18 cellular contexts compared by ENCODE assay signal in genomic region chr18:79590191-79591039, GRCh38.
A peak's percentile ranks its signal among the peaks of the same experiment; 100 is the strongest.
DNase-seq lines count a peak whose midpoint lies in the region; ATAC-seq, FAIRE-seq and TF ChIP-seq lines count a peak whose summit lies in the region.
"Had no signal": no experiment of that assay in that cellular context is flagged by ENCODE, and none has a peak within 500 bp of the region (broad histone marks: within the 10 kb centered on the region; RNA-seq: fewer than 3 reads in every experiment).

No MANE protein-coding gene starts in this region.

- H4K20me1 ChIP-seq in H1 (replicated peaks in 1 of 2; ENCODE audit: control insufficient read depth in 1 of 2, insufficient read depth in 2 of 2, low read length in 2 of 2): no peaks in the 10 kb centered on the region

- no peak overlapping the region for H3K14ac ChIP-seq in H1 (ENCODE audit: insufficient read length)

- no peaks in the 10 kb centered on the region for H3K9me3 ChIP-seq in H1 (ENCODE audit: insufficient read depth in 2 of 2, low read depth in 1 of 2, low read length in 1 of 2)
- H3K9me3 ChIP-seq in upper lobe of right lung: no peaks in the 10 kb centered on the region
- peaks cover 4% of the 10 kb centered on the region for H3K9me3 ChIP-seq in A673 (ENCODE audit: low read depth, low read length, poor library complexity, severe bottlenecking)
- H3K9me3 ChIP-seq: Peyer's patch, right lobe of liver had no signal

- ATAC-seq in upper lobe of right lung: no peak
- ATAC-seq: HCT116 had no signal

- H3K27me3 ChIP-seq in H1 (replicated peaks in 1 of 4; ENCODE audit: control insufficient read depth in 3 of 4, extremely low read depth in 1 of 4, insufficient read depth in 3 of 4, low read length in 3 of 4): peaks cover 0 to 7% (median 0%) of the 10 kb centered on the region in 4 experiments; a peak in 1 of 7 replicates
- no peaks in the 10 kb centered on the region for H3K27me3 ChIP-seq in mesendoderm (ENCODE audit: insufficient read depth, low read length, poor library complexity)
- H3K27me3 ChIP-seq in upper lobe of right lung: peaks cover 5% of the 10 kb centered on the region
- H3K27me3 ChIP-seq in A673 (replicated peaks; ENCODE audit: insufficient read depth, low read depth, low read length, poor library complexity): peaks cover 25% of the 10 kb centered on the region
- H3K27me3 ChIP-seq: neural progenitor cell, Peyer's patch, right lobe of liver had no signal

- 89% methylated on average over 29 of the region's 31 CpGs; no CpG with 5 or more reads in 1 of the 2 experiments for WGBS in H1 (ENCODE audit: extremely low coverage in 1 of 2, insufficient coverage in 1 of 2, insufficient read length in 1 of 2, insufficient replicate concordance in 2 of 2, low coverage in 1 of 2, low lambda C conversion rate in 2 of 2, missing lambda C conversion rate in 1 of 2), 2 experiments
- no CpG with 5 or more reads among the region's 31 CpGs for WGBS in mesendoderm (ENCODE audit: extremely low coverage, insufficient coverage, low lambda C conversion rate)

- H2BK5ac ChIP-seq in H1 (ENCODE audit: low read depth, low read length) (peak overlapping the region; percentile 49; the same call in 1 of the 2 replicates), mesendoderm (ENCODE audit: low read length) (peak overlapping the region; percentile 11)

- peak overlapping the region; percentile 9; the same call in 1 of the 2 replicates for H2BK12ac ChIP-seq in H1 (ENCODE audit: low read depth, low read length)

- no peak overlapping the region for H3K56ac ChIP-seq in H1 (replicated peaks; ENCODE audit: insufficient read length, low read depth, low read length)
- peak overlapping the region; percentile 0 for H3K56ac ChIP-seq in mesendoderm (ENCODE audit: low read length)

- intact Hi-C loops in upper lobe of right lung (cut with DNase I): no loop called here
- intact Hi-C loops in A673 (cut with micrococcal nuclease; ENCODE audit: unreplicated experiment): no loop called here

- peaks cover 0 to 15% (median 8%) of the 10 kb centered on the region in 4 experiments; a peak in 6 of 7 replicates for H3K4me1 ChIP-seq in H1 (replicated peaks in 1 of 4; ENCODE audit: control insufficient read depth in 3 of 4, insufficient read depth in 4 of 4, low read length in 3 of 4)
- H3K4me1 ChIP-seq in mesendoderm (ENCODE audit: control insufficient read depth, low read depth, low read length): no peaks in the 10 kb centered on the region
- H3K4me1 ChIP-seq in upper lobe of right lung: no peaks in the 10 kb centered on the region
- no peaks in the 10 kb centered on the region for H3K4me1 ChIP-seq in A673 (ENCODE audit: insufficient read depth, low read length, poor library complexity, severe bottlenecking)
- H3K4me1 ChIP-seq: right lobe of liver had no signal

- BruUV-seq in A673 (replicated peaks; lab: Mats Ljungman, UMichigan): no TSS peak

- H3K9ac ChIP-seq in H1 (replicated peaks in 1 of 4; ENCODE audit: extremely low read depth in 1 of 4, low read depth in 3 of 4, low read length in 3 of 4): no peak overlapping the region
- no peak overlapping the region for H3K9ac ChIP-seq in mesendoderm (ENCODE audit: low read length)
- H3K9ac ChIP-seq: neural progenitor cell had no signal

- no peak overlapping the region for H3K4me2 ChIP-seq in H1 (ENCODE audit: insufficient read depth in 1 of 2, low read depth in 2 of 2, low read length in 2 of 2)
- H3K4me2 ChIP-seq in mesendoderm (ENCODE audit: low read length): no peak overlapping the region
- H3K4me2 ChIP-seq: neural progenitor cell had no signal

- H3K23me2 ChIP-seq in H1 (ENCODE audit: low read depth, low read length): no peaks in the 10 kb centered on the region; the same call in 1 of the 2 replicates

- H4K8ac ChIP-seq in H1 (ENCODE audit: extremely low read depth, insufficient read depth, low read length) (peak overlapping the region; percentile 65; the same call in 1 of the 2 replicates), mesendoderm (ENCODE audit: low read depth, low read length) (no peak overlapping the region)

- TF ChIP-seq CTCF in H1 (IDR thresholded peaks at IDR 0.05; ENCODE audit: control extremely low read depth in 1 of 3, insufficient read depth in 1 of 3, low read depth in 1 of 3, low read length in 3 of 3) (no peak), upper lobe of right lung (IDR thresholded peaks at IDR 0.05) (no peak), A673 (conservative IDR thresholded peaks at IDR 0.05; ENCODE audit: low read depth, low read length) (no peak)

- H3K18ac ChIP-seq in H1 (ENCODE audit: extremely low read depth, low read length): peak overlapping the region; percentile 32
- no peak overlapping the region for H3K18ac ChIP-seq in mesendoderm (ENCODE audit: low read length)

- H3K4me3 ChIP-seq in H1 (ENCODE audit: extremely low read depth in 1 of 4, insufficient read depth in 2 of 4, low read depth in 3 of 4, low read length in 4 of 4): no peak overlapping the region
- no peak overlapping the region for H3K4me3 ChIP-seq in mesendoderm (ENCODE audit: low read length)
- H3K4me3 ChIP-seq in upper lobe of right lung: no peak overlapping the region
- no peak overlapping the region for H3K4me3 ChIP-seq in A673 (ENCODE audit: low read depth, low read length, poor library complexity, severe bottlenecking)
- H3K4me3 ChIP-seq: neural progenitor cell, Peyer's patch, right lobe of liver had no signal

- H3K4ac ChIP-seq in H1 (replicated peaks; ENCODE audit: insufficient read length, low read depth, low read length): no peak overlapping the region
- no peak overlapping the region for H3K4ac ChIP-seq in mesendoderm (ENCODE audit: low read depth, low read length)

- POLR2A ChIA-PET in H1 (lab: Charles Lee; ENCODE audit: partially characterized antibody): no interaction called here
- POLR2A ChIA-PET in A673 (lab: Charles Lee; ENCODE audit: low non-redundant PET): no interaction called here

- TF ChIP-seq RAD21 in H1 (IDR thresholded peaks at IDR 0.05 in 1 of 2, conservative IDR thresholded peaks at IDR 0.05 in 1 of 2; ENCODE audit: low read depth in 2 of 2, low read length in 2 of 2): no peak

- 0 out of 2 replicates have a peak overlapping the region, but pooled peaks have one; percentile 32 for H2BK20ac ChIP-seq in H1 (ENCODE audit: low read length)

- H2AK5ac ChIP-seq in H1 (ENCODE audit: low read depth, low read length) (peak overlapping the region; percentile 40; the same call in 1 of the 2 replicates), mesendoderm (ENCODE audit: low read length) (no peak overlapping the region)

- H2AFZ ChIP-seq in H1 (ENCODE audit: low read length): no peak overlapping the region
- H2AFZ ChIP-seq: neural progenitor cell had no signal

- H4K91ac ChIP-seq in H1 (replicated peaks; ENCODE audit: insufficient read length, low read length): peak overlapping the region; percentile 84

- H3K27ac ChIP-seq in H1 (ENCODE audit: low read depth, low read length) (no peak overlapping the region), mesendoderm (ENCODE audit: low read depth, low read length) (no peak overlapping the region), upper lobe of right lung (no peak overlapping the region), A673 (ENCODE audit: low read depth, low read length, poor library complexity, severe bottlenecking) (no peak overlapping the region)
- H3K27ac ChIP-seq: 22Rv1, neural progenitor cell, right lobe of liver had no signal

- DNase-seq in DMS 273 (lab: John Stamatoyannopoulos, UW; ENCODE audit: unreplicated experiment): peak; percentile 49
- DNase-seq in DMS 273 treated with DMSO at 0.1 percent for 48 hours (lab: John Stamatoyannopoulos, UW): no peak
- no peak for DNase-seq in H1 (ENCODE audit: low read depth in 1 of 2, low spot score in 2 of 2)
- DNase-seq in mesendoderm: no peak
- peak; percentile 58 for DNase-seq in upper lobe of right lung
- DNase-seq in A673 (ENCODE audit: low spot score): no peak
- no peak for DNase-seq in NCI-H2029 treated with DMSO at 0.1 percent for 48 hours (lab: John Stamatoyannopoulos, UW)
- no peak for DNase-seq in effector CD8-positive, alpha-beta T cell (lab: John Stamatoyannopoulos, UW)
- DNase-seq: activated effector memory CD4-positive, alpha-beta T cell treated with anti-CD3 and anti-CD28 coated beads, Interleukin-2, amount 50 U/mL, for 16 hours; CD4-positive, alpha-beta memory T cell; mammary epithelial cell; NCI-H2081 treated with DMSO at 0.1 percent for 48 hours; stimulated activated CD4-positive, alpha-beta T cell treated with anti-CD3 and anti-CD28 coated beads, Interleukin-4, amount 100 ng/mL, for 4 hours had no signal

- TF ChIP-seq POLR2A in H1 (IDR thresholded peaks at IDR 0.05; ENCODE audit: control extremely low read depth in 1 of 2, low read depth in 2 of 2, low read length in 2 of 2): no peak

- no peak for FAIRE-seq in H1 (lab: Jason Lieb, UNC)

- no peaks in the 10 kb centered on the region for H3K79me1 ChIP-seq in H1 (ENCODE audit: low read depth, low read length)
- H3K79me1 ChIP-seq in mesendoderm (ENCODE audit: low read length): no peaks in the 10 kb centered on the region

- no peak overlapping the region for H4K5ac ChIP-seq in H1 (ENCODE audit: insufficient read length, low read depth, low read length)
- no peak overlapping the region for H4K5ac ChIP-seq in mesendoderm (ENCODE audit: low read length)

- no peaks in the 10 kb centered on the region for H3K79me2 ChIP-seq in H1 (ENCODE audit: control insufficient read depth in 1 of 2, insufficient read depth in 2 of 2, low read length in 2 of 2)
- no peaks in the 10 kb centered on the region for H3K79me2 ChIP-seq in mesendoderm (ENCODE audit: control insufficient read depth, insufficient read depth, low read length)

- TF ChIP-seq EP300 in H1 (IDR thresholded peaks at IDR 0.05; ENCODE audit: borderline replicate concordance in 1 of 2, low read depth in 2 of 2, low read length in 2 of 2): no peak

- H2BK15ac ChIP-seq in H1 (ENCODE audit: low read length): no peak overlapping the region; the same call in 1 of the 2 replicates
- no peak overlapping the region for H2BK15ac ChIP-seq in mesendoderm (replicated peaks; ENCODE audit: low read depth)

- CTCF ChIA-PET in H1 (lab: Charles Lee; ENCODE audit: partially characterized antibody) (interaction anchor here (0.7 to 1.0 kb wide), 3 partner anchors 23 to 119 kb away, joined by 3 read pairs; no protein-coding TSS in a partner anchor), A673 (lab: Charles Lee) (no interaction called here)

- no peaks in the 10 kb centered on the region for H3K36me3 ChIP-seq in H1 (ENCODE audit: control insufficient read depth in 2 of 4, insufficient read depth in 4 of 4, low read length in 3 of 4)
- H3K36me3 ChIP-seq in mesendoderm (ENCODE audit: control insufficient read depth, insufficient read depth, low read length): no peaks in the 10 kb centered on the region
- H3K36me3 ChIP-seq in upper lobe of right lung: no peaks in the 10 kb centered on the region
- H3K36me3 ChIP-seq in A673 (ENCODE audit: insufficient read depth, low read length, poor library complexity, severe bottlenecking): no peaks in the 10 kb centered on the region
- H3K36me3 ChIP-seq: neural progenitor cell, Peyer's patch, right lobe of liver had no signal

- H3K23ac ChIP-seq in H1 (ENCODE audit: insufficient read length): peak overlapping the region; percentile 21
- H3K23ac ChIP-seq in mesendoderm (ENCODE audit: low read length): no peak overlapping the region

- H2BK120ac ChIP-seq in H1 (replicated peaks; ENCODE audit: low read depth, low read length) (no peak overlapping the region), mesendoderm (ENCODE audit: low read depth, low read length) (no peak overlapping the region)

TF ChIP-seq in H1, 55 proteins besides CTCF, POLR2A, EP300 and RAD21 (continues in another document):
- peak; percentile 50; the same call in 1 of the 2 replicates for TF ChIP-seq BACH1 (IDR thresholded peaks at IDR 0.05; ENCODE audit: low read length)

Comparison
In these comparisons a context has a peak if more than half of its experiments do, and no peak if none do; other contexts are left out.
1. DNase-seq: peak in DMS 273 (single experiment) and upper lobe of right lung (single experiment); none in DMS 273 treated with DMSO at 0.1 percent for 48 hours (single experiment), H1 (0 of 2), mesendoderm (single experiment), A673 (single experiment), NCI-H2029 treated with DMSO at 0.1 percent for 48 hours (single experiment) and effector CD8-positive, alpha-beta T cell (single experiment).